13 cellular contexts compared by ENCODE assay signal in genomic region chr15:100671124-100671680, GRCh38.
"Had no signal": no experiment of that assay in that cellular context is flagged by ENCODE, and none has a peak within 500 bp of the region (broad histone marks: within the 10 kb centered on the region; RNA-seq: fewer than 3 reads in every experiment).

No MANE protein-coding gene starts in this region.

- H3K9me3 ChIP-seq: colonic mucosa had no signal

- DNase-seq: activated B cell treated with CpG ODN at 0.5 μM for 24 hours; activated CD4-positive, alpha-beta T cell treated with anti-CD3 and anti-CD28 coated beads for 4 hours; activated CD8-positive, alpha-beta T cell treated with anti-CD3 and anti-CD28 coated beads for 36 hours; activated naive CD4-positive, alpha-beta T cell treated with Interleukin-2 at 50 U/mL for 16 hours; activated naive CD8-positive, alpha-beta T cell treated with anti-CD3 and anti-CD28 coated beads, Interleukin-2, amount 10 ng/mL, durations not matched to agents 7 days and 5 days; activated T-cell treated with anti-CD3 and anti-CD28 coated beads, Interleukin-2, amount 50 U/mL, for 1 hour; central memory CD4-positive, alpha-beta T cell; colonic mucosa; kidney; occipital lobe; retina; stimulated activated naive CD8-positive, alpha-beta T cell treated with anti-CD3 and anti-CD28 coated beads, Interleukin-15, Interleukin-2, amounts not matched to agents 100 U/mL and 50 U/mL, for 24 hours had no signal

- H3K4me1 ChIP-seq: colonic mucosa had no signal

- H3K4me3 ChIP-seq: colonic mucosa had no signal

- H3K36me3 ChIP-seq: colonic mucosa, tibial nerve had no signal

- H3K27ac ChIP-seq: colonic mucosa had no signal

- ATAC-seq: activated CD8-positive, alpha-beta T cell treated with anti-CD3 and anti-CD28 coated beads for 36 hours; stimulated activated naive CD8-positive, alpha-beta T cell treated with anti-CD3 and anti-CD28 coated beads, Interleukin-15, Interleukin-2, amounts not matched to agents 100 U/mL and 50 U/mL, for 24 hours had no signal

- H3K27me3 ChIP-seq: colonic mucosa, tibial nerve had no signal
